Comparison of ENCODE assay signal across 14 cellular contexts in the genomic region with DNA sequence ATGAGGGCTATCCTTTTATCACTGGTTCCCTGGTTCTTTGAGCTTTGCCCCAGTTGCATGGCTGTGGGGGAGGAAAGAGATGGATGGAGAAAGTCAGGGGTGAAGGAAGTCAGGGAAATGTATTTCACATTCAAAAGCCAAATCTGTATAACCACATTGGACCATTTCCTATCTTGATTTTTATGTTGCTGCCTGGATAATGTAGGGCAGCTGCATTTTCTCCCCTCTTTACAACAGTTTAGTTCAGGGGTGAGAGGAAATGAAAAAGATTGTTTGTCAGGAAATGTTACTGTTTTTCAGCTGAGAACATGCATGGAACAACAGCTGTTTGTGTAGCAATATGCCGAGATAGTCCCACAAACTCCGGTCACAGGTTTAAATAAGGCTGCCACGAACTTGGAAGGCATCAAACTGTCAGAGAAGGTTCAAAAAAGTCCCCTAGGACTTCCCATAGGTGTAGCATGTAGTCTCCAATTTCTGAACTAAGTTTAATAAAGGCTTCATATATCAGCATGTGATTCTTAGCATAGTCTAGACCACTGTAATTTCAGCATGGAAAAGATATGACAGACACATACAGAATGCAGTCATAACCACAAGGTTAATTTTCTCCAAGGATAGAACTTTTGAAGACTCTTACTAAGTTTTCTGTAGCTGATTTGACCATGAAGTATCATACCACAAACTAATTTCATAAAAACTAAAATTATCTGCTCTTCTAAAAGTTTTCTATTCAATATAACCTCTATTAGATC.
DNase-seq lines count a peak whose midpoint lies in the region; ATAC-seq, FAIRE-seq and TF ChIP-seq lines count a peak whose summit lies in the region.
"Had no signal": no experiment of that assay in that cellular context is flagged by ENCODE, and none has a peak within 500 bp of the region (broad histone marks: within the 10 kb centered on the region; RNA-seq: fewer than 3 reads in every experiment).

No MANE protein-coding gene starts in this region.

- no peaks in the 10 kb centered on the region for H3K4me1 Mint-ChIP-seq in progenitor cell of endocrine pancreas (ENCODE audit: low read depth)

- H3K4me2 ChIP-seq in GM12878 (ENCODE audit: control insufficient read depth, insufficient read depth) = no peak overlapping the region

- CTCF ChIA-PET in GM12878 (lab: Yijun Ruan, JAX) = interaction anchor here (1.9 kb wide), 1 partner anchor 15 kb away, joined by 9 read pairs; no protein-coding TSS in a partner anchor

- H3K9ac ChIP-seq in GM12878 (ENCODE audit: control insufficient read depth, insufficient read depth, low read length) = no peak overlapping the region

- H3K4me3 ChIP-seq in GM12878 = no peak overlapping the region
- H3K4me3 ChIP-seq: adrenal gland had no signal

- no peak overlapping the region for H3K27ac ChIP-seq in GM12878 (ENCODE audit: control insufficient read depth, insufficient read depth)
- H3K27ac ChIP-seq: adrenal gland had no signal

- FAIRE-seq in GM12878 (lab: Jason Lieb, UNC) = peak; percentile 41

- DNase-seq in GM12878 (ENCODE audit: low read depth, low spot score) = no peak
- peak; percentile 73 for DNase-seq in iris pigment epithelial cell (ENCODE audit: low read depth)
- no peak for DNase-seq in stimulated activated CD4-positive, alpha-beta T cell treated with anti-CD3 and anti-CD28 coated beads, Interleukin-2, amount 100 ng/mL, for 48 hours
- DNase-seq in DMS79 treated with DMSO at 0.1 percent for 48 hours (lab: John Stamatoyannopoulos, UW) = no peak
- DNase-seq in T-helper 2 cell = no peak
- no peak for DNase-seq in progenitor cell of endocrine pancreas (ENCODE audit: low spot score, unreplicated experiment)
- DNase-seq: activated CD4-positive, alpha-beta T cell treated with anti-CD3 and anti-CD28 coated beads for 4 hours; activated T-cell treated with anti-CD3 and anti-CD28 coated beads, Interleukin-2, amount 50 U/mL, for 1 hour; adrenal gland; Caco-2; KBM-7; NCI-H1436 treated with DMSO at 0.1 percent for 48 hours; substantia nigra had no signal

- no peak overlapping the region for H3K27ac Mint-ChIP-seq in progenitor cell of endocrine pancreas

- POLR2A ChIA-PET in GM12878 (lab: Charles Lee) = no interaction called here

- H3K36me3 ChIP-seq in GM12878 (ENCODE audit: control insufficient read depth in 2 of 2, insufficient read depth in 2 of 2, low read length in 1 of 2) = no peaks in the 10 kb centered on the region
- H3K36me3 ChIP-seq: adrenal gland had no signal

- no peaks in the 10 kb centered on the region for H3K27me3 ChIP-seq in GM12878 (replicated peaks in 1 of 2; ENCODE audit: control insufficient read depth in 2 of 2, insufficient read depth in 2 of 2, low read length in 1 of 2)
- H3K27me3 ChIP-seq: adrenal gland had no signal

- BruUV-seq in GM12878 (replicated peaks; lab: Mats Ljungman, UMichigan) = no TSS peak

- no peaks in the 10 kb centered on the region for H3K36me3 Mint-ChIP-seq in progenitor cell of endocrine pancreas (ENCODE audit: insufficient read depth)

- 0% methylated on average over 3 of the region's 3 CpGs for WGBS in GM12878 (ENCODE audit: insufficient coverage, insufficient replicate concordance, low lambda C conversion rate, missing lambda C conversion rate)

- intact Hi-C loops in GM12878 (cut with micrococcal nuclease; ENCODE audit: unreplicated experiment) = no loop called here

- peaks cover 8% of the 10 kb centered on the region for H3K27me3 Mint-ChIP-seq in progenitor cell of endocrine pancreas

- no peak overlapping the region for H3K4me3 Mint-ChIP-seq in progenitor cell of endocrine pancreas (ENCODE audit: low read depth)

- in situ Hi-C loops in GM12878 (cut with MboI) = no loop called here

- H3K9me3 Mint-ChIP-seq in progenitor cell of endocrine pancreas (ENCODE audit: low read depth) = no peaks in the 10 kb centered on the region

- SMC1A ChIA-PET in GM12878 (lab: Charles Lee; ENCODE audit: uncharacterized antibody, unreplicated experiment) = no interaction called here

- H3K4me1 ChIP-seq in GM12878 (ENCODE audit: control insufficient read depth, insufficient read depth, low read length) = no peaks in the 10 kb centered on the region
- H3K4me1 ChIP-seq: adrenal gland, Caco-2 had no signal

- H3K9me3 ChIP-seq in GM12878 (replicated peaks; ENCODE audit: control insufficient read depth, insufficient read depth, low read length) = no peaks in the 10 kb centered on the region
- H3K9me3 ChIP-seq: adrenal gland, Caco-2 had no signal

- no peak for TF ChIP-seq RAD21 in GM12878 (IDR thresholded peaks at IDR 0.05; ENCODE audit: insufficient read depth, low read depth, low read length)

- H2AFZ ChIP-seq in GM12878 (ENCODE audit: control insufficient read depth, low read depth, low read length) = no peak overlapping the region

- RAD21 ChIA-PET in GM12878 (lab: Charles Lee; ENCODE audit: unreplicated experiment) = no interaction called here

- TF ChIP-seq EP300 in GM12878 (IDR thresholded peaks at IDR 0.05; ENCODE audit: borderline replicate concordance in 1 of 2, control insufficient read depth in 1 of 2, low read depth in 2 of 2, low read length in 2 of 2) = no peak

- peak; percentile 49 for ATAC-seq in HG02885 (IDR thresholded peaks at IDR 0.05; ENCODE audit: poor library complexity, unreplicated experiment)
- 0 out of 3 replicates have a peak, but pooled peaks have one; percentile 25 for ATAC-seq in GM12878

- no peak for TF ChIP-seq CTCF in GM12878 (IDR thresholded peaks at IDR 0.05 in 2 of 3, conservative IDR thresholded peaks at IDR 0.05 in 1 of 3; ENCODE audit: control insufficient read depth in 2 of 3, extremely low read depth in 1 of 3, insufficient read depth in 1 of 3, low read depth in 3 of 3, low read length in 3 of 3)
- no peak for TF ChIP-seq CTCF in progenitor cell of endocrine pancreas (IDR thresholded peaks at IDR 0.05; ENCODE audit: unreplicated experiment)

- H3K79me2 ChIP-seq in GM12878 (ENCODE audit: control insufficient read depth, insufficient read depth, low read length) = no peaks in the 10 kb centered on the region

- no peak for TF ChIP-seq POLR2A in GM12878 (IDR thresholded peaks at IDR 0.05; ENCODE audit: low read depth, low read length)

- no peaks in the 10 kb centered on the region for H4K20me1 ChIP-seq in GM12878 (ENCODE audit: control insufficient read depth, insufficient read depth)

TF ChIP-seq in GM12878, 131 proteins besides CTCF, POLR2A, EP300 and RAD21 (continues in another document):
- TF ChIP-seq PAX8 (IDR thresholded peaks at IDR 0.05) = no peak
- TF ChIP-seq PAX5 (IDR thresholded peaks at IDR 0.05; ENCODE audit: borderline replicate concordance, low read depth, low read length) = no peak
- TF ChIP-seq MXI1 (IDR thresholded peaks at IDR 0.05; ENCODE audit: low read depth, low read length) = no peak
- no peak for TF ChIP-seq NFXL1 (IDR thresholded peaks at IDR 0.05; ENCODE audit: borderline replicate concordance)
- no peak for TF ChIP-seq CREB1 (IDR thresholded peaks at IDR 0.05; ENCODE audit: low read depth)
- no peak for TF ChIP-seq ZNF24 (IDR thresholded peaks at IDR 0.05)
- TF ChIP-seq CHD4 (IDR thresholded peaks at IDR 0.05) = no peak
- TF ChIP-seq IKZF1 (conservative IDR thresholded peaks at IDR 0.05) = no peak
- no peak for TF ChIP-seq NR2C2 (IDR thresholded peaks at IDR 0.05; ENCODE audit: borderline replicate concordance, control insufficient read depth, insufficient read length, low read depth)
- TF ChIP-seq HDAC2 (IDR thresholded peaks at IDR 0.05) = no peak
- TF ChIP-seq TBL1XR1 (IDR thresholded peaks at IDR 0.05; ENCODE audit: low read depth, low read length) = no peak
- no peak for TF ChIP-seq CEBPB (IDR thresholded peaks at IDR 0.05; ENCODE audit: borderline replicate concordance in 1 of 2, low read depth in 2 of 2, low read length in 2 of 2)
- no peak for TF ChIP-seq KDM1A (IDR thresholded peaks at IDR 0.05; ENCODE audit: borderline replicate concordance)
- no peak for TF ChIP-seq MEF2B (IDR thresholded peaks at IDR 0.05; ENCODE audit: partially characterized antibody, poor library complexity, severe bottlenecking)
- TF ChIP-seq BHLHE40 (IDR thresholded peaks at IDR 0.05; ENCODE audit: borderline replicate concordance in 1 of 2, low read depth in 2 of 2, low read length in 1 of 2) = no peak
- TF ChIP-seq STAT1 (conservative IDR thresholded peaks at IDR 0.05) = no peak
- TF ChIP-seq POLR2AphosphoS2 (IDR thresholded peaks at IDR 0.05; ENCODE audit: low read depth, low read length) = no peak
- no peak for TF ChIP-seq GATAD2B (conservative IDR thresholded peaks at IDR 0.05; ENCODE audit: low read depth)
